19 cellular contexts compared by ENCODE assay signal in genomic region chr18:12960395-12960794, GRCh38.
"Had no signal": no experiment of that assay in that cellular context is flagged by ENCODE, and none has a peak within 500 bp of the region (broad histone marks: within the 10 kb centered on the region; RNA-seq: fewer than 3 reads in every experiment).

No MANE protein-coding gene starts in this region.

- H3K9me3 ChIP-seq: breast epithelium, esophagus muscularis mucosa, left ventricle myocardium inferior, vagina had no signal

- H3K4me3 ChIP-seq: breast epithelium, esophagus muscularis mucosa, left ventricle myocardium inferior, neural progenitor cell, vagina had no signal

- H3K36me3 ChIP-seq: breast epithelium had no signal

- H3K4me1 ChIP-seq: breast epithelium, esophagus muscularis mucosa, left ventricle myocardium inferior, neural progenitor cell had no signal

- H3K9me3 Mint-ChIP-seq: activated CD4-positive, alpha-beta memory T cell treated with anti-CD3 and anti-CD28 coated beads, Interleukin-2, amount 10 ng/mL, durations not matched to agents 7 days and 5 days; activated CD4-positive, alpha-beta T cell treated with anti-CD3 and anti-CD28 coated beads, Interleukin-2, amount 10 ng/mL, durations not matched to agents 24 days and 14 days; activated naive CD4-positive, alpha-beta T cell treated with anti-CD3 and anti-CD28 coated beads for 36 hours; activated T-cell treated with anti-CD3 and anti-CD28 coated beads, Interleukin-2, amount 50 U/mL, for 72 hours; central memory CD8-positive, alpha-beta T cell; naive B cell; stimulated activated memory B cell treated with anti-CD40 and anti-IgM and Interleukin-4, amounts not matched to agents 10 μg/mL and 1 μg/mL and 100 μg/mL, for 72 hours had no signal

- H3K27me3 Mint-ChIP-seq: activated CD4-positive, alpha-beta memory T cell treated with anti-CD3 and anti-CD28 coated beads, Interleukin-2, amount 10 ng/mL, durations not matched to agents 7 days and 5 days; activated CD4-positive, alpha-beta T cell treated with anti-CD3 and anti-CD28 coated beads, Interleukin-2, amount 10 ng/mL, durations not matched to agents 24 days and 14 days; activated naive CD8-positive, alpha-beta T cell treated with anti-CD3 and anti-CD28 coated beads, Interleukin-2, amount 10 ng/mL, durations not matched to agents 7 days and 5 days; central memory CD8-positive, alpha-beta T cell; naive B cell; stimulated activated memory B cell treated with anti-CD40 and anti-IgM and Interleukin-4, amounts not matched to agents 10 μg/mL and 1 μg/mL and 100 μg/mL, for 72 hours had no signal

- H3K27ac Mint-ChIP-seq: activated CD4-positive, alpha-beta memory T cell treated with anti-CD3 and anti-CD28 coated beads, Interleukin-2, amount 10 ng/mL, durations not matched to agents 7 days and 5 days; activated CD4-positive, alpha-beta T cell treated with anti-CD3 and anti-CD28 coated beads, Interleukin-2, amount 10 ng/mL, durations not matched to agents 24 days and 14 days; activated naive CD4-positive, alpha-beta T cell treated with anti-CD3 and anti-CD28 coated beads for 36 hours; activated naive CD8-positive, alpha-beta T cell treated with anti-CD3 and anti-CD28 coated beads, Interleukin-2, amount 10 ng/mL, durations not matched to agents 7 days and 5 days; activated T-cell treated with anti-CD3 and anti-CD28 coated beads, Interleukin-2, amount 50 U/mL, for 72 hours; stimulated activated memory B cell treated with anti-CD40 and anti-IgM and Interleukin-4, amounts not matched to agents 10 μg/mL and 1 μg/mL and 100 μg/mL, for 72 hours had no signal

- H3K4me1 Mint-ChIP-seq: neural progenitor cell; stimulated activated memory B cell treated with anti-CD40 and anti-IgM and Interleukin-4, amounts not matched to agents 10 μg/mL and 1 μg/mL and 100 μg/mL, for 72 hours had no signal

- H3K27me3 ChIP-seq: breast epithelium, esophagus muscularis mucosa, neural progenitor cell, vagina had no signal

- DNase-seq: activated CD4-positive, alpha-beta memory T cell treated with anti-CD3 and anti-CD28 coated beads, Interleukin-2, amount 10 ng/mL, durations not matched to agents 7 days and 5 days; activated CD4-positive, alpha-beta T cell treated with anti-CD3 and anti-CD28 coated beads, Interleukin-2, amount 10 ng/mL, durations not matched to agents 24 days and 14 days; activated effector memory CD4-positive, alpha-beta T cell treated with Interleukin-2 at 50 U/mL for 16 hours; activated naive CD4-positive, alpha-beta T cell treated with anti-CD3 and anti-CD28 coated beads for 36 hours; activated naive CD8-positive, alpha-beta T cell treated with anti-CD3 and anti-CD28 coated beads, Interleukin-2, amount 10 ng/mL, durations not matched to agents 7 days and 5 days; activated T-cell treated with anti-CD3 and anti-CD28 coated beads, Interleukin-2, amount 50 U/mL, for 72 hours; amniotic stem cell; hippocampal formation; kidney glomerular epithelial cell; left ventricle myocardium inferior; naive B cell; posterior cingulate gyrus; stimulated activated CD4-positive, alpha-beta T cell treated with anti-CD3 and anti-CD28 coated beads, Interleukin-2, amount 100 ng/mL, for 24 hours had no signal

- ATAC-seq: activated T-cell treated with anti-CD3 and anti-CD28 coated beads, Interleukin-2, amount 50 U/mL, for 72 hours; stimulated activated memory B cell treated with anti-CD40 and anti-IgM and Interleukin-4, amounts not matched to agents 10 μg/mL and 1 μg/mL and 100 μg/mL, for 72 hours had no signal

- H3K27ac ChIP-seq: breast epithelium, esophagus muscularis mucosa, left ventricle myocardium inferior, neural progenitor cell, vagina had no signal

- H3K4me3 Mint-ChIP-seq: activated CD4-positive, alpha-beta memory T cell treated with anti-CD3 and anti-CD28 coated beads, Interleukin-2, amount 10 ng/mL, durations not matched to agents 7 days and 5 days; activated CD4-positive, alpha-beta T cell treated with anti-CD3 and anti-CD28 coated beads, Interleukin-2, amount 10 ng/mL, durations not matched to agents 24 days and 14 days; activated naive CD4-positive, alpha-beta T cell treated with anti-CD3 and anti-CD28 coated beads for 36 hours; activated naive CD8-positive, alpha-beta T cell treated with anti-CD3 and anti-CD28 coated beads, Interleukin-2, amount 10 ng/mL, durations not matched to agents 7 days and 5 days; activated T-cell treated with anti-CD3 and anti-CD28 coated beads, Interleukin-2, amount 50 U/mL, for 72 hours; central memory CD8-positive, alpha-beta T cell; naive B cell; neural progenitor cell; stimulated activated memory B cell treated with anti-CD40 and anti-IgM and Interleukin-4, amounts not matched to agents 10 μg/mL and 1 μg/mL and 100 μg/mL, for 72 hours had no signal

- H3K9ac ChIP-seq: neural progenitor cell had no signal
